ENCODE assay signal across 1 cellular context in genomic region chr20:51969191-51969590, GRCh38.
TF ChIP-seq lines count a peak whose summit lies in the region.

No MANE protein-coding gene starts in this region.

TF ChIP-seq in IMR-90, 13 proteins besides CTCF, POLR2A, EP300 and RAD21 (continued from another document):
- TF ChIP-seq MXI1 (IDR thresholded peaks at IDR 0.05; ENCODE audit: borderline replicate concordance, low read depth, low read length): no peak
